In genomic region chr9:136886610-136887597, GRCh38 we compare ENCODE assay signal across 8 cellular contexts. TPM values are rescaled to one million over a fixed set of nuclear protein-coding genes. Genes with fewer than 3 reads are reported as not detected.
DNase-seq lines count a peak whose midpoint lies in the region; ATAC-seq and TF ChIP-seq lines count a peak whose summit lies in the region.

No MANE protein-coding gene starts in this region.

- peak; percentile 51 for DNase-seq in Daoy (ENCODE audit: low read depth)
- peak; percentile 70 for DNase-seq in WTC11 (ENCODE audit: low spot score)
- peak; percentile 84 for DNase-seq in endodermal cell
- peak; percentile 71 for DNase-seq in upper lobe of right lung
- DNase-seq in NCI-H1048 (lab: John Stamatoyannopoulos, UW): no peak

- POLR2A ChIA-PET in WTC11 (lab: Charles Lee): interaction anchor here (1.3 kb wide), 1 partner anchor 40 kb away, joined by 4 read pairs; no protein-coding TSS in a partner anchor

- H3K36me3 Mint-ChIP-seq in WTC11 (no peaks in the 10 kb centered on the region), endodermal cell (ENCODE audit: low read depth) (peaks cover 14% of the 10 kb centered on the region)

- H3K9me3 ChIP-seq in endodermal cell (ENCODE audit: control insufficient read depth, low read length) (no peaks in the 10 kb centered on the region), mucosa of stomach (ENCODE audit: control insufficient read depth, low read length) (no peaks in the 10 kb centered on the region), upper lobe of right lung (no peaks in the 10 kb centered on the region)

- H3K27ac Mint-ChIP-seq in WTC11 (peak overlapping the region; percentile 60; the same call in 1 of the 2 replicates), endodermal cell (peak overlapping the region; percentile 72)

- intact Hi-C loops in upper lobe of right lung (cut with DNase I): no loop called here

- CTCF ChIA-PET in WTC11 (lab: Charles Lee): interaction anchor here (0.5 to 2.9 kb wide), 9 partner anchors 40 to 264 kb away, joined by 3 to 16 read pairs (median 4); partner anchors contain the start of gene AJM1

- H3K9me3 Mint-ChIP-seq in WTC11: no peaks in the 10 kb centered on the region
- H3K9me3 Mint-ChIP-seq in endodermal cell: no peaks in the 10 kb centered on the region

- peaks cover 9% of the 10 kb centered on the region for H3K4me1 Mint-ChIP-seq in WTC11
- H3K4me1 Mint-ChIP-seq in endodermal cell: peaks cover 8% of the 10 kb centered on the region

- H3K4me3 Mint-ChIP-seq in WTC11 (peak overlapping the region; percentile 75), endodermal cell (peak overlapping the region; percentile 71)

- H3K36me3 ChIP-seq in endodermal cell (ENCODE audit: control insufficient read depth, insufficient read depth, low read length) (peaks cover 9% of the 10 kb centered on the region), mucosa of stomach (ENCODE audit: control insufficient read depth, insufficient read depth, low read length) (no peaks in the 10 kb centered on the region), upper lobe of right lung (no peaks in the 10 kb centered on the region)

- TF ChIP-seq CTCF in WTC11 (IDR thresholded peaks at IDR 0.05) (no peak), endodermal cell (conservative IDR thresholded peaks at IDR 0.05) (no peak), upper lobe of right lung (IDR thresholded peaks at IDR 0.05) (no peak)

- H3K4me3 ChIP-seq in endodermal cell (ENCODE audit: low read length) (peak overlapping the region; percentile 89), mucosa of stomach (ENCODE audit: low read length) (peak overlapping the region; percentile 27), upper lobe of right lung (peak overlapping the region; percentile 92)

- H3K27ac ChIP-seq in endodermal cell (ENCODE audit: low read depth, low read length): no peak overlapping the region
- H3K27ac ChIP-seq in upper lobe of right lung: peak overlapping the region; percentile 81

- WGBS in endodermal cell (ENCODE audit: insufficient coverage in 1 of 2, insufficient read length in 1 of 2), 2 experiments: 5 to 10% methylated on average over 26 to 76 of the region's 76 CpGs

- H3K9ac ChIP-seq in endodermal cell (ENCODE audit: extremely low read depth, low read length, poor library complexity, severe bottlenecking) (peak overlapping the region; percentile 47), mucosa of stomach (ENCODE audit: low read length) (peak overlapping the region; percentile 46)

- H3K27me3 ChIP-seq in endodermal cell (ENCODE audit: control insufficient read depth, insufficient read depth, low read length, poor library complexity, severe bottlenecking) (no peaks in the 10 kb centered on the region), mucosa of stomach (ENCODE audit: control insufficient read depth, insufficient read depth, low read length) (no peaks in the 10 kb centered on the region), upper lobe of right lung (no peaks in the 10 kb centered on the region)

- H3K27me3 Mint-ChIP-seq in WTC11 (ENCODE audit: low read depth) (no peaks in the 10 kb centered on the region), endodermal cell (ENCODE audit: insufficient read depth) (no peaks in the 10 kb centered on the region)

- H3K4me1 ChIP-seq in endodermal cell (ENCODE audit: control insufficient read depth, insufficient read depth, low read length) (peaks cover under 1% of the 10 kb centered on the region), mucosa of stomach (ENCODE audit: control insufficient read depth, insufficient read depth, low read length) (peaks cover 18% of the 10 kb centered on the region), upper lobe of right lung (peaks cover 26% of the 10 kb centered on the region)

- ATAC-seq in GM19372 (IDR thresholded peaks at IDR 0.05; ENCODE audit: low read depth, unreplicated experiment) (peak; percentile 25), HG03457 (IDR thresholded peaks at IDR 0.05; ENCODE audit: unreplicated experiment) (peak; percentile 17), WTC11 (peak; percentile 42), upper lobe of right lung (peak; percentile 46)

TF ChIP-seq in WTC11, 78 proteins besides CTCF, POLR2A, EP300 and RAD21 (continues in another document):
- TF ChIP-seq ZNF423 (CRISPR knock-in tag; IDR thresholded peaks at IDR 0.05) (no peak), KAT7 (CRISPR knock-in tag; IDR thresholded peaks at IDR 0.05; ENCODE audit: borderline replicate concordance) (no peak), FOXP1 (CRISPR knock-in tag; IDR thresholded peaks at IDR 0.05; ENCODE audit: borderline replicate concordance) (no peak), CREM (CRISPR knock-in tag; IDR thresholded peaks at IDR 0.05) (no peak), FOXP4 (CRISPR knock-in tag; IDR thresholded peaks at IDR 0.05) (peak; percentile 65; the same call in 1 of the 2 replicates), USF1 (CRISPR knock-in tag; IDR thresholded peaks at IDR 0.05) (no peak), PRRX2 (CRISPR knock-in tag; IDR thresholded peaks at IDR 0.05) (no peak)

RNA-seq across cellular contexts. Expression of gene TRAF2, which starts 0.6 kb away (rescaled TPM):
- total RNA-seq in Daoy (2014; rRNA removed; shearing (Covaris generic)): 25.4 and 34.6 TPM in 2 replicates
- total RNA-seq in WTC11 (2021) (55.0 to 62.5 TPM (median 61.3 TPM) in 3 replicates), endodermal cell (10 to 100 TPM; 45.9 to 55.1 TPM), upper lobe of right lung (14.8 TPM)
- 20.1 TPM for polyA plus RNA-seq in endodermal cell (2013, experiment 1 of 2)
- 20.4 TPM for polyA plus RNA-seq in endodermal cell (2013, experiment 2 of 2)

RNA-seq across cellular contexts. Expression of gene EDF1, which starts 20.8 kb away (rescaled TPM):
- total RNA-seq in Daoy (2014; rRNA removed; shearing (Covaris generic)): 379 and 424 TPM in 2 replicates
- 312 to 334 TPM (median 328 TPM) in 3 replicates for total RNA-seq in WTC11 (2021)
- total RNA-seq in endodermal cell: 100 to 1,000 TPM; 326 to 339 TPM
- 226 TPM for polyA plus RNA-seq in endodermal cell (2013, experiment 1 of 2)
- polyA plus RNA-seq in endodermal cell (2013, experiment 2 of 2): 225 TPM
- 250 TPM for total RNA-seq in upper lobe of right lung

RNA-seq across cellular contexts. Expression of gene MAMDC4, which starts 34.8 kb away (rescaled TPM):
- total RNA-seq in Daoy (2014; rRNA removed; shearing (Covaris generic)): 2.1 and 6.1 TPM in 2 replicates
- 6.7 to 12.1 TPM (median 10.9 TPM) in 3 replicates for total RNA-seq in WTC11 (2021)
- total RNA-seq in endodermal cell: 10 to 100 TPM in 1 of 2 donors, 1 to 10 TPM in 1; 6.8 to 15.4 TPM
- polyA plus RNA-seq in endodermal cell (2013, experiment 1 of 2): 11.5 TPM
- 9.9 TPM for polyA plus RNA-seq in endodermal cell (2013, experiment 2 of 2)
- 12.9 TPM for total RNA-seq in upper lobe of right lung

RNA-seq across cellular contexts. Expression of gene PHPT1, which starts 37.7 kb away (rescaled TPM):
- total RNA-seq in Daoy (2014; rRNA removed; shearing (Covaris generic)): 67.5 and 92.7 TPM in 2 replicates
- total RNA-seq in WTC11 (2021) (138 to 176 TPM (median 173 TPM) in 3 replicates), endodermal cell (100 to 1,000 TPM; 107 to 122 TPM), upper lobe of right lung (82.1 TPM)
- 171 TPM for polyA plus RNA-seq in endodermal cell (2013, experiment 1 of 2)
- 174 TPM for polyA plus RNA-seq in endodermal cell (2013, experiment 2 of 2)

RNA-seq across cellular contexts. Expression of gene AJM1, which starts 44.6 kb away (rescaled TPM):
- total RNA-seq in Daoy (2014; rRNA removed; shearing (Covaris generic)): 0.18 and 0.74 TPM in 2 replicates
- 1.6 to 1.7 TPM (median 1.6 TPM) in 3 replicates for total RNA-seq in WTC11 (2021)
- 1 to 10 TPM; 1.4 to 3.5 TPM for total RNA-seq in endodermal cell
- 1.9 TPM for polyA plus RNA-seq in endodermal cell (2013, experiment 1 of 2)
- polyA plus RNA-seq in endodermal cell (2013, experiment 2 of 2): 1.7 TPM
- 2.7 TPM for total RNA-seq in upper lobe of right lung

Comparison
In these comparisons a context has a peak if more than half of its experiments do, and no peak if none do; other contexts are left out.
1. H3K4me3 ChIP-seq: peak in every context shown above with its lines; median percentile 92 in upper lobe of right lung; 89 in endodermal cell; 27 in mucosa of stomach.